Comparison of ENCODE assay signal across 10 cellular contexts in genomic region chrX:85611926-85612325, GRCh38.
DNase-seq lines count a peak whose midpoint lies in the region; ATAC-seq, FAIRE-seq and TF ChIP-seq lines count a peak whose summit lies in the region.
"Had no signal": no experiment of that assay in that cellular context is flagged by ENCODE, and none has a peak within 500 bp of the region (broad histone marks: within the 10 kb centered on the region; RNA-seq: fewer than 3 reads in every experiment).

No MANE protein-coding gene starts in this region.

- H4K20me1 ChIP-seq in OCI-LY3 (ENCODE audit: insufficient read depth, low read length), result no peaks in the 10 kb centered on the region

- H3K36me3 ChIP-seq in OCI-LY3 (replicated peaks; ENCODE audit: low read depth, low read length), result no peaks in the 10 kb centered on the region

- H3K4me2 ChIP-seq in OCI-LY3 (ENCODE audit: low read length), result no peak overlapping the region

- DNase-seq in fibroblast of the aortic adventitia (ENCODE audit: low read depth), result peak; percentile 23
- no peak for DNase-seq in naive thymus-derived CD8-positive, alpha-beta T cell
- no peak for DNase-seq in activated CD4-positive, alpha-beta T cell treated with anti-CD3 and anti-CD28 coated beads for 36 hours
- DNase-seq in NK-92 treated with Interleukin-12 subunit alpha and Interleukin-12 subunit beta, amount 100 ng/mL, for 24 hours (lab: John Stamatoyannopoulos, UW), result no peak

- H3K36me3 Mint-ChIP-seq in naive thymus-derived CD8-positive, alpha-beta T cell, result no peaks in the 10 kb centered on the region
- no peaks in the 10 kb centered on the region for H3K36me3 Mint-ChIP-seq in activated CD4-positive, alpha-beta T cell treated with anti-CD3 and anti-CD28 coated beads for 36 hours (ENCODE audit: low read depth)

- TF ChIP-seq CTCF in GM12875 (IDR thresholded peaks at IDR 0.05; ENCODE audit: borderline replicate concordance, insufficient read depth, low read depth, low read length) (peak; percentile 11; the same call in 1 of the 2 replicates), OCI-LY3 (IDR thresholded peaks at IDR 0.05; ENCODE audit: low read depth, low read length) (peak; percentile 53), fibroblast of the aortic adventitia (IDR thresholded peaks at IDR 0.05; ENCODE audit: insufficient read depth, low read length) (peak; percentile 34)

- no peak overlapping the region for H3K27ac ChIP-seq in OCI-LY3 (ENCODE audit: low read length)

- H3K27ac Mint-ChIP-seq in naive thymus-derived CD8-positive, alpha-beta T cell, result no peak overlapping the region
- no peak overlapping the region for H3K27ac Mint-ChIP-seq in activated CD4-positive, alpha-beta T cell treated with anti-CD3 and anti-CD28 coated beads for 36 hours
- H3K27ac Mint-ChIP-seq: T-helper 2 cell treated with Interferon-gamma antibody and Interleukin-4, amounts not matched to agents 5 μg/mL and 100 μg/mL, for 36 hours had no signal

- intact Hi-C loops in activated CD4-positive, alpha-beta T cell treated with anti-CD3 and anti-CD28 coated beads for 36 hours (cut with DNase I, micrococcal nuclease), result loop anchor here in 1 of 2 experiments (5.0 kb wide), 1 partner anchor 1335 kb away; no protein-coding TSS in a partner anchor

- no peak for ATAC-seq in GM19395 (IDR thresholded peaks at IDR 0.05; ENCODE audit: unreplicated experiment)
- no peak for ATAC-seq in naive thymus-derived CD8-positive, alpha-beta T cell
- ATAC-seq in activated CD4-positive, alpha-beta T cell treated with anti-CD3 and anti-CD28 coated beads for 36 hours, result no peak

- H3K4me3 ChIP-seq in GM12875 (ENCODE audit: low read depth, low read length) (no peak overlapping the region), OCI-LY3 (ENCODE audit: low read length) (no peak overlapping the region), fibroblast of the aortic adventitia (ENCODE audit: low read depth, low read length) (no peak overlapping the region)
- H3K4me3 ChIP-seq: lung had no signal

- no peaks in the 10 kb centered on the region for H3K4me1 ChIP-seq in OCI-LY3 (ENCODE audit: low read length)

- H3K9me3 Mint-ChIP-seq in naive thymus-derived CD8-positive, alpha-beta T cell, result no peaks in the 10 kb centered on the region
- H3K9me3 Mint-ChIP-seq in activated CD4-positive, alpha-beta T cell treated with anti-CD3 and anti-CD28 coated beads for 36 hours (ENCODE audit: low read depth), result no peaks in the 10 kb centered on the region
- H3K9me3 Mint-ChIP-seq: T-helper 2 cell treated with Interferon-gamma antibody and Interleukin-4, amounts not matched to agents 5 μg/mL and 100 μg/mL, for 36 hours had no signal

- no peaks in the 10 kb centered on the region for H3K9me3 ChIP-seq in OCI-LY3 (ENCODE audit: insufficient read depth, low read length)

- CTCF ChIA-PET in activated CD4-positive, alpha-beta T cell treated with anti-CD3 and anti-CD28 coated beads for 36 hours (lab: Charles Lee), result no interaction called here

- H3K79me2 ChIP-seq in OCI-LY3 (ENCODE audit: low read length), result no peaks in the 10 kb centered on the region

- no peaks in the 10 kb centered on the region for H3K27me3 Mint-ChIP-seq in naive thymus-derived CD8-positive, alpha-beta T cell
- H3K27me3 Mint-ChIP-seq in activated CD4-positive, alpha-beta T cell treated with anti-CD3 and anti-CD28 coated beads for 36 hours, result no peaks in the 10 kb centered on the region

- H3K9ac ChIP-seq in OCI-LY3 (ENCODE audit: low read length), result no peak overlapping the region

- FAIRE-seq in A204.1 (lab: Jason Lieb, UNC), result peak; percentile 90

- POLR2A ChIA-PET in naive thymus-derived CD8-positive, alpha-beta T cell (lab: Charles Lee), result no interaction called here
- POLR2A ChIA-PET in activated CD4-positive, alpha-beta T cell treated with anti-CD3 and anti-CD28 coated beads for 36 hours (lab: Charles Lee), result no interaction called here

- H2AFZ ChIP-seq in OCI-LY3 (ENCODE audit: low read depth, low read length), result no peak overlapping the region

- H3K4me1 Mint-ChIP-seq in naive thymus-derived CD8-positive, alpha-beta T cell, result no peaks in the 10 kb centered on the region
- H3K4me1 Mint-ChIP-seq in activated CD4-positive, alpha-beta T cell treated with anti-CD3 and anti-CD28 coated beads for 36 hours, result no peaks in the 10 kb centered on the region

- H3K27me3 ChIP-seq in OCI-LY3 (ENCODE audit: low read depth, low read length), result no peaks in the 10 kb centered on the region

- H3K4me3 Mint-ChIP-seq in naive thymus-derived CD8-positive, alpha-beta T cell, result no peak overlapping the region
- no peak overlapping the region for H3K4me3 Mint-ChIP-seq in activated CD4-positive, alpha-beta T cell treated with anti-CD3 and anti-CD28 coated beads for 36 hours
- H3K4me3 Mint-ChIP-seq: T-helper 2 cell treated with Interferon-gamma antibody and Interleukin-4, amounts not matched to agents 5 μg/mL and 100 μg/mL, for 36 hours had no signal
